6 cellular contexts compared by ENCODE assay signal in the genomic region with DNA sequence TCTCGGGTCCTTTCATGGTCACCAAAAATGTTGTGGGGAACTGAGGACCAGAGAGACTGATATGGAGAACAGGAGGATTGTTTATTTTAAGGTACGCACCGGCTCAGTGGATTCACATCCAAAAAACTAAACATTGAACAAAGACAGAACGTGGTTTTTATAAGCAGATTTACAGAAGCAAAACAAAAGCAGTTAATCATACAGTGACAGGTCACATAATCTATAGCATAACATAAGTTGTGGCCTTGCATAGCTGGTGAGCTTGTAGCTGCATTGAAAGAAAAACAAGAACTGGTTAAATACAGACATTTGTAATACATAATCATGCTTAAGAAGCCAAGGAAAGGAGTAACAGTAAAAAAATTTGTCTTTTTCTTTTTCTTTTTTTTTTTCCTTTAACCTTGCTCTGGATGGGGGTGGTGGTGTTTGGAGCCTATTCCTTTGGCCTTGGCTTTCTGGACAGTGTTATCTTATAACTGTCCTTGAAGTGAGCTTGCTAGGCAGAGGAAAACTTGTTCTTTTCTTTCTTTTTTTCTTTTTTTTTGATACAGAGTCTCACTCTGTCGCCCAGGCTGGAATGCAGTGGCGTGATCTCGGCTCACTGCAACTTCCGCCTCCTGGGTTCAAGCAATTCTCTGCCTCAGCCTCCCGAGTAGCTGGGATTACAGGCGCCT. TPM values are rescaled to one million over a fixed set of nuclear protein-coding genes. Genes with fewer than 3 reads are reported as not detected.
DNase-seq lines count a peak whose midpoint lies in the region; ATAC-seq, FAIRE-seq and TF ChIP-seq lines count a peak whose summit lies in the region.
"Not testable (repeated sequence)": the region's sequence is repeated elsewhere in the genome, so short reads cannot be mapped to it uniquely, and the experiment has no call there.

No MANE protein-coding gene starts in this region.

- not testable (repeated sequence) for H3K9ac ChIP-seq in HCT116 (ENCODE audit: low read length); K562 (ENCODE audit: insufficient read depth in 1 of 2, low read depth in 2 of 2, low read length in 2 of 2)

- not testable (repeated sequence) for DNase-seq in HCT116 (ENCODE audit: low read depth, low spot score); activated CD4-positive, alpha-beta T cell treated with anti-CD3 and anti-CD28 coated beads, Interleukin-2, amount 10 ng/mL, durations not matched to agents 7 days and 5 days; activated T-helper 1 cell treated with anti-CD3 and anti-CD28 coated beads, Interleukin-12 subunit alpha, Interleukin-12 subunit beta, Interleukin-2, Interleukin-4 antibody, amounts not matched to agents 30 ng/mL and 10 ng/mL and 1 ng/mL, durations not matched to agents 14 hours and 24 hours and 36 hours (ENCODE audit: low spot score); K562 (ENCODE audit: extremely low read depth in 1 of 4, low spot score in 3 of 4); immature natural killer cell
- DNase-seq in ovary, result peak in 3 of 5 donors; percentile 30 to 44 (median 39)

- 75% methylated on average over 4 of the region's 10 CpGs for WGBS in K562 (ENCODE audit: insufficient coverage, low coverage, missing lambda C conversion rate)
- 10 to 25% (median 15%) methylated on average over 10 of the region's 10 CpGs for WGBS in ovary, 3 donors

- RAD21 ChIA-PET in HCT116 (lab: Charles Lee; ENCODE audit: low non-redundant PET in 1 of 2, low total read pairs in 2 of 2, uncharacterized antibody in 2 of 2, unreplicated experiment in 2 of 2), result not testable (repeated sequence)

- H3K9me3 ChIP-seq in HCT116 (ENCODE audit: control insufficient read depth in 1 of 2, insufficient read depth in 1 of 2, low read depth in 1 of 2, low read length in 2 of 2); K562 (replicated peaks; ENCODE audit: control insufficient read depth, insufficient read depth, low read depth, low read length); ovary: not testable (repeated sequence)

- H3K79me2 ChIP-seq in HCT116 (ENCODE audit: insufficient read depth, low read length); K562 (ENCODE audit: control insufficient read depth, insufficient read depth, low read length): not testable (repeated sequence)

- H3K4me3 ChIP-seq in HCT116 (replicated peaks in 1 of 2; ENCODE audit: low read depth in 1 of 2, low read length in 2 of 2); K562; ovary: not testable (repeated sequence)

- not testable (repeated sequence) for H3K27ac ChIP-seq in HCT116 (ENCODE audit: low read depth, low read length); K562 (ENCODE audit: extremely low read depth, low read depth, low read length)
- H3K27ac ChIP-seq in ovary, result peak overlapping the region in 1 of 2 donors; percentile 79

- intact Hi-C loops in HCT116 (cut with micrococcal nuclease); activated T-helper 1 cell treated with anti-CD3 and anti-CD28 coated beads, Interleukin-12 subunit alpha, Interleukin-12 subunit beta, Interleukin-2, Interleukin-4 antibody, amounts not matched to agents 30 ng/mL and 10 ng/mL and 1 ng/mL, durations not matched to agents 14 hours and 24 hours and 36 hours (cut with micrococcal nuclease); K562 (cut with micrococcal nuclease); ovary (cut with DNase I): not testable (repeated sequence)

- peak overlapping the region; percentile 64 for H3K27ac Mint-ChIP-seq in activated CD4-positive, alpha-beta T cell treated with anti-CD3 and anti-CD28 coated beads, Interleukin-2, amount 10 ng/mL, durations not matched to agents 7 days and 5 days
- H3K27ac Mint-ChIP-seq in activated T-helper 1 cell treated with anti-CD3 and anti-CD28 coated beads, Interleukin-12 subunit alpha, Interleukin-12 subunit beta, Interleukin-2, Interleukin-4 antibody, amounts not matched to agents 30 ng/mL and 10 ng/mL and 1 ng/mL, durations not matched to agents 14 hours and 24 hours and 36 hours, result peak overlapping the region; percentile 31
- H3K27ac Mint-ChIP-seq in immature natural killer cell, result peak overlapping the region in 5 of 6 donors; percentile 4 to 62 (median 29)

- POLR2A ChIA-PET in HCT116 (lab: Charles Lee); activated CD4-positive, alpha-beta T cell treated with anti-CD3 and anti-CD28 coated beads, Interleukin-2, amount 10 ng/mL, durations not matched to agents 7 days and 5 days (lab: Charles Lee): not testable (repeated sequence)
- POLR2A ChIA-PET in K562 (lab: Yijun Ruan, JAX), result interaction anchor here (1.1 kb wide), 1 partner anchor 14 kb away, joined by 3 read pairs; the partner anchor contains the start of gene CYP20A1

- in situ Hi-C loops in K562 (cut with MboI), result not testable (repeated sequence)

- H4K20me1 ChIP-seq in HCT116 (ENCODE audit: insufficient read depth); K562 (replicated peaks; ENCODE audit: control insufficient read depth, insufficient read depth, low read length): not testable (repeated sequence)

- CTCF ChIA-PET in HCT116 (lab: Charles Lee); K562 (lab: Yijun Ruan, JAX; ENCODE audit: low intra/inter-chr PET ratio): not testable (repeated sequence)
- CTCF ChIA-PET in activated CD4-positive, alpha-beta T cell treated with anti-CD3 and anti-CD28 coated beads, Interleukin-2, amount 10 ng/mL, durations not matched to agents 7 days and 5 days (lab: Charles Lee), result interaction anchor here (0.7 kb wide), 2 partner anchors 10 to 45 kb away, joined by 3 read pairs; no protein-coding TSS in a partner anchor

- TF ChIP-seq CTCF in HCT116 (IDR thresholded peaks at IDR 0.05 in 2 of 3, conservative IDR thresholded peaks at IDR 0.05 in 1 of 3; ENCODE audit: borderline replicate concordance in 1 of 3, insufficient read depth in 1 of 3, low read depth in 2 of 3, low read length in 2 of 3); K562 (IDR thresholded peaks at IDR 0.05 in 2 of 3, conservative IDR thresholded peaks at IDR 0.05 in 1 of 3; ENCODE audit: insufficient read depth in 2 of 3, low read depth in 1 of 3, low read length in 3 of 3); ovary (IDR thresholded peaks at IDR 0.05): not testable (repeated sequence)

- not testable (repeated sequence) for H3K9me1 ChIP-seq in K562 (ENCODE audit: control insufficient read depth, insufficient read depth, low read length)

- H3K36me3 ChIP-seq in HCT116 (ENCODE audit: control insufficient read depth in 1 of 2, insufficient read depth in 2 of 2, low read length in 2 of 2) (peaks cover 2 to 14% of the 10 kb centered on the region in 2 experiments; a peak in 2 of 4 replicates), K562 (ENCODE audit: control insufficient read depth, insufficient read depth, low read length) (peaks cover 33% of the 10 kb centered on the region; the same call in 2 of the 3 replicates)
- not testable (repeated sequence) for H3K36me3 ChIP-seq in ovary

- TF ChIP-seq RAD21 in HCT116 (IDR thresholded peaks at IDR 0.05; ENCODE audit: low read depth); K562 (CRISPR knock-in tag; conservative IDR thresholded peaks at IDR 0.05 in 1 of 2, IDR thresholded peaks at IDR 0.05 in 1 of 2): not testable (repeated sequence)

- peaks cover 41% of the 10 kb centered on the region for H3K36me3 Mint-ChIP-seq in activated CD4-positive, alpha-beta T cell treated with anti-CD3 and anti-CD28 coated beads, Interleukin-2, amount 10 ng/mL, durations not matched to agents 7 days and 5 days (ENCODE audit: low read depth)
- H3K36me3 Mint-ChIP-seq in activated T-helper 1 cell treated with anti-CD3 and anti-CD28 coated beads, Interleukin-12 subunit alpha, Interleukin-12 subunit beta, Interleukin-2, Interleukin-4 antibody, amounts not matched to agents 30 ng/mL and 10 ng/mL and 1 ng/mL, durations not matched to agents 14 hours and 24 hours and 36 hours (ENCODE audit: low read depth), result peaks cover 40% of the 10 kb centered on the region
- H3K36me3 Mint-ChIP-seq in immature natural killer cell, result peaks cover 33 to 41% (median 36%) of the 10 kb centered on the region in 3 donors

- H3K27me3 Mint-ChIP-seq in activated CD4-positive, alpha-beta T cell treated with anti-CD3 and anti-CD28 coated beads, Interleukin-2, amount 10 ng/mL, durations not matched to agents 7 days and 5 days; activated T-helper 1 cell treated with anti-CD3 and anti-CD28 coated beads, Interleukin-12 subunit alpha, Interleukin-12 subunit beta, Interleukin-2, Interleukin-4 antibody, amounts not matched to agents 30 ng/mL and 10 ng/mL and 1 ng/mL, durations not matched to agents 14 hours and 24 hours and 36 hours (ENCODE audit: insufficient read depth); immature natural killer cell (ENCODE audit: low read depth in 3 of 3): not testable (repeated sequence)

- not testable (repeated sequence) for H2AFZ ChIP-seq in HCT116 (ENCODE audit: low read depth, low read length, poor library complexity, severe bottlenecking); K562 (ENCODE audit: low read depth, low read length)

- H3K9me3 Mint-ChIP-seq in activated CD4-positive, alpha-beta T cell treated with anti-CD3 and anti-CD28 coated beads, Interleukin-2, amount 10 ng/mL, durations not matched to agents 7 days and 5 days; activated T-helper 1 cell treated with anti-CD3 and anti-CD28 coated beads, Interleukin-12 subunit alpha, Interleukin-12 subunit beta, Interleukin-2, Interleukin-4 antibody, amounts not matched to agents 30 ng/mL and 10 ng/mL and 1 ng/mL, durations not matched to agents 14 hours and 24 hours and 36 hours; immature natural killer cell: not testable (repeated sequence)

- ATAC-seq in HCT116, K562: not testable (repeated sequence)

- not testable (repeated sequence) for H3K4me1 Mint-ChIP-seq in activated CD4-positive, alpha-beta T cell treated with anti-CD3 and anti-CD28 coated beads, Interleukin-2, amount 10 ng/mL, durations not matched to agents 7 days and 5 days; activated T-helper 1 cell treated with anti-CD3 and anti-CD28 coated beads, Interleukin-12 subunit alpha, Interleukin-12 subunit beta, Interleukin-2, Interleukin-4 antibody, amounts not matched to agents 30 ng/mL and 10 ng/mL and 1 ng/mL, durations not matched to agents 14 hours and 24 hours and 36 hours (ENCODE audit: low read depth)
- peaks cover 3 to 26% of the 10 kb centered on the region in 2 donors for H3K4me1 Mint-ChIP-seq in immature natural killer cell

- not testable (repeated sequence) for TF ChIP-seq POLR2A in HCT116 (IDR thresholded peaks at IDR 0.05; ENCODE audit: borderline replicate concordance, extremely low read depth, insufficient read depth, insufficient read length); K562 (conservative IDR thresholded peaks at IDR 0.05); ovary (IDR thresholded peaks at IDR 0.05)

- BruUV-seq in HCT116 (replicated peaks; lab: Mats Ljungman, UMichigan); K562 (replicated peaks; lab: Mats Ljungman, UMichigan): not testable (repeated sequence)

- not testable (repeated sequence) for FAIRE-seq in K562 (lab: Jason Lieb, UNC)

- not testable (repeated sequence) for TF ChIP-seq EP300 in K562 (IDR thresholded peaks at IDR 0.05; ENCODE audit: low read length); ovary (IDR thresholded peaks at IDR 0.05)

- H3K9me2 ChIP-seq in HCT116 (ENCODE audit: insufficient read depth), result not testable (repeated sequence)

- H3K4me3 Mint-ChIP-seq in activated CD4-positive, alpha-beta T cell treated with anti-CD3 and anti-CD28 coated beads, Interleukin-2, amount 10 ng/mL, durations not matched to agents 7 days and 5 days; activated T-helper 1 cell treated with anti-CD3 and anti-CD28 coated beads, Interleukin-12 subunit alpha, Interleukin-12 subunit beta, Interleukin-2, Interleukin-4 antibody, amounts not matched to agents 30 ng/mL and 10 ng/mL and 1 ng/mL, durations not matched to agents 14 hours and 24 hours and 36 hours; immature natural killer cell: not testable (repeated sequence)

- not testable (repeated sequence) for H3K4me1 ChIP-seq in HCT116 (ENCODE audit: control insufficient read depth in 1 of 2, insufficient read depth in 2 of 2, low read length in 2 of 2); K562 (replicated peaks in 1 of 2; ENCODE audit: control insufficient read depth in 2 of 2, insufficient read depth in 2 of 2, low read length in 2 of 2)
- peaks cover 10% of the 10 kb centered on the region for H3K4me1 ChIP-seq in ovary (ENCODE audit: insufficient read depth)

- not testable (repeated sequence) for H3K4me2 ChIP-seq in HCT116 (ENCODE audit: low read length); K562 (ENCODE audit: insufficient read depth, low read length)

- not testable (repeated sequence) for H3K27me3 ChIP-seq in HCT116 (ENCODE audit: insufficient read depth, low read length); K562 (ENCODE audit: control insufficient read depth in 2 of 2, insufficient read depth in 2 of 2, low read length in 2 of 2); ovary

RNA-seq across cellular contexts. Expression of gene CYP20A1, which starts 14.7 kb away (rescaled TPM):
- total RNA-seq in HCT116 (2021; ENCODE audit: unreplicated experiment) (10.0 TPM), K562 (2014; rRNA removed) (7.3 and 10.7 TPM in 2 replicates), K562 (2014; rRNA removed; fragmentation: Illumina TruSeq; extraction: Trizol) (15.6 and 16.9 TPM in 2 replicates), K562 (2015; rRNA removed; fragmentation: Illumina TruSeq; extraction: Trizol) (13.7 and 15.3 TPM in 2 replicates), K562 (2021) (12.4 and 12.5 TPM in 2 replicates), ovary (10 to 100 TPM; 31.4 to 51.0 (median 37.9) TPM)
- polyA plus RNA-seq in HCT116 (2012), result 2.7 and 4.3 TPM in 2 replicates
- 10 to 100 TPM; 27.1 to 29.3 TPM for total RNA-seq in activated CD4-positive, alpha-beta T cell treated with anti-CD3 and anti-CD28 coated beads, Interleukin-2, amount 10 ng/mL, durations not matched to agents 7 days and 5 days
- total RNA-seq in activated T-helper 1 cell treated with anti-CD3 and anti-CD28 coated beads, Interleukin-12 subunit alpha, Interleukin-12 subunit beta, Interleukin-2, Interleukin-4 antibody, amounts not matched to agents 30 ng/mL and 10 ng/mL and 1 ng/mL, durations not matched to agents 14 hours and 24 hours and 36 hours, result 23.1 and 26.0 TPM in 2 replicates
- total RNA-seq in K562 (2011; cell fraction: chromatin; rRNA removed; ENCODE audit: low replicate concordance), result 15.6 and 19.6 TPM in 2 replicates
- total RNA-seq in K562 (2011; cell fraction: nucleolus; rRNA removed), result 12.3 and 13.0 TPM in 2 replicates
- 15.0 and 16.5 TPM in 2 replicates for total RNA-seq in K562 (2011; cell fraction: nucleoplasm; rRNA removed)
- polyA plus RNA-seq in K562 (2011; rRNA removed) (8.8 and 10.3 TPM in 2 replicates), K562 (2014; fragmentation: Illumina TruSeq; extraction: Trizol) (10.1 and 10.3 TPM in 2 replicates), K562 (2014; fragmentation: Nextera tagmentation; extraction: Ambion mirVana) (10 to 100 TPM; 27.8 to 31.7 TPM), K562 (2014; rRNA removed) (11.2 and 12.1 TPM in 2 replicates), immature natural killer cell (10 to 100 TPM; 20.1 to 25.6 (median 24.7) TPM), ovary (10 to 100 TPM; 20.3 to 27.7 TPM)
- 2.5 and 6.6 TPM in 2 replicates for polyA plus RNA-seq in K562 (2011; cell fraction: cytosol; rRNA removed)
- polyA plus RNA-seq in K562 (2011; cell fraction: nucleus; rRNA removed), result 2.6 and 3.8 TPM in 2 replicates
- 7.3 and 7.7 TPM in 2 replicates for polyA plus RNA-seq in K562 (2012)
- 20.1 and 20.4 TPM in 2 replicates for polyA minus RNA-seq in K562 (2011; rRNA and poly(A)+ RNA removed)
- polyA minus RNA-seq in K562 (2011; cell fraction: cytosol; rRNA and poly(A)+ RNA removed), result 4.9 and 10.2 TPM in 2 replicates
- polyA minus RNA-seq in K562 (2011; cell fraction: nucleus; rRNA and poly(A)+ RNA removed), result 4.4 and 7.0 TPM in 2 replicates
